ENCODE assay signal across 8 cellular contexts in the genomic region with DNA sequence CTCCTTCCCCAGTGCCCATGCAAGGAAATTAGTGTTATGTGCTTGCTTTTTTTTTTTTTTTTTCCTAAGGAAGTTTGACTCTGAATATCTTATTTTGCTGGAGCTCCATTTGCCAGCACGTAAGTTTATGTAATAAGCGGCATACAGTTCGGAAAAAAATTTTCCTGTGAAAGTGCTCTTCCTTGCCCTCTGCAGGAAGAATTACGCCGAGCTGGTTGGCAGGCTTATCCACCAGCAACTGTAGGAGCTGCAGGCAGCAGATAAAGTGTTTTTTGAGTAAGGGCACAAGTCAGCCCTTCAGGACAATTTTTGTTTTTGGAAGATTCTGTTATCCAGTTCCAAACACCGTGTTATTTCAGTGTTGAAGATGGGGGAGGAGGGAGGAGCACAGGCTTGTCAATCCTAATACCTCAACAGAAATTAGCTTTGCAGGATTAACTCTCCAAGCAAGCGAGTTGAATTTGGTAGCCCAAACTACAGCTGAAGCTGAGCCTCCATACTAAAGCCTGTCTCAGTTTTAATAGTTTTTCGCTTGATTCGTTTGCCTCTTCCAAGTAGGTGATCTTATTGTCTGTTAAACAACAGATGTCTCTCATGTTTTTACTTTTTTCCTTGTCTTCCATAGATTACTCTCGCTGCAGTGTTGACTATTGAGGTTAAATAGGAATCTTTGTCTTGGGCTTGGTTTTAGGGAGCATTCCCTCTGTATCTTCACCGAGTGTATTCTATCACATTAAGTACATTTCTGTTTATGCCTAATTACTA. TPM values are rescaled to one million over a fixed set of nuclear protein-coding genes. Genes with fewer than 3 reads are reported as not detected.
DNase-seq lines count a peak whose midpoint lies in the region; ATAC-seq and TF ChIP-seq lines count a peak whose summit lies in the region.

No MANE protein-coding gene starts in this region.

- H3K36me3 Mint-ChIP-seq in activated T-helper 17 cell treated with anti-CD3 and anti-CD28 coated beads, Interleukin-2, amount 50 U/mL, for 72 hours (ENCODE audit: low read depth): no peaks in the 10 kb centered on the region
- no peaks in the 10 kb centered on the region for H3K36me3 Mint-ChIP-seq in neural crest cell (ENCODE audit: low read depth)

- H3K4me3 ChIP-seq in AG04449 (ENCODE audit: low read depth, low read length) (peak overlapping the region; percentile 34), GM12864 (ENCODE audit: low read depth, low read length) (peak overlapping the region; percentile 52), gastroesophageal sphincter (peak overlapping the region; percentile 64 to 78)

- no peak for TF ChIP-seq POLR2A in gastroesophageal sphincter (IDR thresholded peaks at IDR 0.05)

- no peaks in the 10 kb centered on the region for H3K27me3 ChIP-seq in gastroesophageal sphincter

- no peaks in the 10 kb centered on the region for H3K36me3 ChIP-seq in gastroesophageal sphincter

- DNase-seq in AG04449 (ENCODE audit: low read depth, low spot score) (peak; percentile 21), GM12864 (ENCODE audit: low read depth) (no peak), NCI-H2171 treated with DMSO at 0.1 percent for 48 hours (lab: John Stamatoyannopoulos, UW) (peak; percentile 85), neural crest cell (ENCODE audit: low read depth, low spot score) (peak; percentile 12), T-helper 9 cell (no peak)

- peaks cover 27% of the 10 kb centered on the region for H3K27me3 Mint-ChIP-seq in activated T-helper 17 cell treated with anti-CD3 and anti-CD28 coated beads, Interleukin-2, amount 50 U/mL, for 72 hours
- peaks cover 76% of the 10 kb centered on the region for H3K27me3 Mint-ChIP-seq in neural crest cell (ENCODE audit: low read depth)

- no peak for TF ChIP-seq EP300 in gastroesophageal sphincter (IDR thresholded peaks at IDR 0.05)

- WGBS in gastroesophageal sphincter (ENCODE audit: low coverage in 1 of 2), 2 donors: 21 to 23% methylated on average over 5 to 11 of the region's 11 CpGs

- no peak for ATAC-seq in activated T-helper 17 cell treated with anti-CD3 and anti-CD28 coated beads, Interleukin-2, amount 50 U/mL, for 72 hours (replicated peaks)
- ATAC-seq in gastroesophageal sphincter: peak; percentile 29
- ATAC-seq in HG02642 (IDR thresholded peaks at IDR 0.05; ENCODE audit: poor library complexity, unreplicated experiment): no peak

- CTCF ChIA-PET in AG04449 (lab: Yijun Ruan, JAX): interaction anchor here (0.6 to 9.8 kb wide), 16 partner anchors 10 to 156 kb away, joined by 3 to 140 read pairs (median 3); no protein-coding TSS in a partner anchor

- H3K4me1 Mint-ChIP-seq in activated T-helper 17 cell treated with anti-CD3 and anti-CD28 coated beads, Interleukin-2, amount 50 U/mL, for 72 hours: peaks cover 5% of the 10 kb centered on the region
- H3K4me1 Mint-ChIP-seq in neural crest cell: peaks cover 11% of the 10 kb centered on the region

- no peak overlapping the region for H3K27ac Mint-ChIP-seq in activated T-helper 17 cell treated with anti-CD3 and anti-CD28 coated beads, Interleukin-2, amount 50 U/mL, for 72 hours
- H3K27ac Mint-ChIP-seq in neural crest cell (ENCODE audit: unreplicated experiment): no peak overlapping the region

- no peaks in the 10 kb centered on the region for H3K9me3 Mint-ChIP-seq in activated T-helper 17 cell treated with anti-CD3 and anti-CD28 coated beads, Interleukin-2, amount 50 U/mL, for 72 hours
- H3K9me3 Mint-ChIP-seq in neural crest cell: no peaks in the 10 kb centered on the region

- peak overlapping the region; percentile 32 to 86 (median 82) for H3K27ac ChIP-seq in gastroesophageal sphincter

- peak overlapping the region; percentile 77 for H3K4me3 Mint-ChIP-seq in activated T-helper 17 cell treated with anti-CD3 and anti-CD28 coated beads, Interleukin-2, amount 50 U/mL, for 72 hours
- peak overlapping the region; percentile 89 for H3K4me3 Mint-ChIP-seq in neural crest cell

- no peaks in the 10 kb centered on the region for H3K9me3 ChIP-seq in gastroesophageal sphincter

- peaks cover 0 to 27% (median 0%) of the 10 kb centered on the region in 3 donors for H3K4me1 ChIP-seq in gastroesophageal sphincter

- TF ChIP-seq CTCF in AG04449 (IDR thresholded peaks at IDR 0.05; ENCODE audit: insufficient read depth, low read length, missing control alignments) (peak; percentile 42), GM12864 (IDR thresholded peaks at IDR 0.05; ENCODE audit: low read depth, low read length, missing control alignments) (peak; percentile 28), gastroesophageal sphincter (IDR thresholded peaks at IDR 0.05) (peak; percentile 21 to 62 (median 46)), neural crest cell (conservative IDR thresholded peaks at IDR 0.05) (peak; percentile 56)

- POLR2A ChIA-PET in AG04449 (lab: Yijun Ruan, JAX): no interaction called here

RNA-seq across cellular contexts. Expression of gene SPECC1, which starts 1.1 kb away (rescaled TPM):
- 1 to 10 TPM; 5.7 to 9.6 TPM for total RNA-seq in activated T-helper 17 cell treated with anti-CD3 and anti-CD28 coated beads, Interleukin-2, amount 50 U/mL, for 72 hours
- total RNA-seq in gastroesophageal sphincter: 10 to 100 TPM; 22.5 to 36.3 (median 33.2) TPM
- total RNA-seq in neural crest cell: 71.0 and 80.8 TPM in 2 replicates

RNA-seq across cellular contexts. Expression of gene AKAP10, which starts 32.7 kb away (rescaled TPM):
- total RNA-seq in activated T-helper 17 cell treated with anti-CD3 and anti-CD28 coated beads, Interleukin-2, amount 50 U/mL, for 72 hours: 10 to 100 TPM; 38.8 to 64.1 TPM
- total RNA-seq in gastroesophageal sphincter (10 to 100 TPM; 22.6 to 46.4 (median 24.4) TPM), neural crest cell (22.5 and 27.1 TPM in 2 replicates)

Comparison
In these comparisons a context has a peak if more than half of its experiments do, and no peak if none do; other contexts are left out.
1. DNase-seq: peak in AG04449 (single experiment), NCI-H2171 treated with DMSO at 0.1 percent for 48 hours (single experiment) and neural crest cell (single experiment); none in GM12864 (single experiment) and T-helper 9 cell (single experiment).
2. Peak in every context shown above with its lines, with median percentiles within 50 percentile points of each other: H3K4me3 ChIP-seq and CTCF ChIP-seq.